ENCODE assay signal across 8 cellular contexts in genomic region chr6:21665101-21665435, GRCh38.
DNase-seq lines count a peak whose midpoint lies in the region; ATAC-seq and TF ChIP-seq lines count a peak whose summit lies in the region.

No MANE protein-coding gene starts in this region.

- H3K4me1 Mint-ChIP-seq in osteocyte (ENCODE audit: unreplicated experiment) = peaks cover 30% of the 10 kb centered on the region

- H3K27me3 Mint-ChIP-seq in osteocyte (ENCODE audit: unreplicated experiment) = peaks cover 61% of the 10 kb centered on the region

- H3K4me1 ChIP-seq in foreskin keratinocyte = peaks cover 9% of the 10 kb centered on the region

- H3K4me3 ChIP-seq in SK-N-MC = peak overlapping the region; percentile 75

- H3K4me3 Mint-ChIP-seq in osteocyte (ENCODE audit: unreplicated experiment) = peak overlapping the region; percentile 81

- no peaks in the 10 kb centered on the region for H3K36me3 Mint-ChIP-seq in osteocyte (ENCODE audit: unreplicated experiment)

- H3K36me3 ChIP-seq in SK-N-MC (ENCODE audit: insufficient read depth, low read length) = no peaks in the 10 kb centered on the region

- no peak overlapping the region for H3K9ac ChIP-seq in SK-N-MC (ENCODE audit: insufficient read length)

- H3K27ac Mint-ChIP-seq in osteocyte (ENCODE audit: unreplicated experiment) = no peak overlapping the region

- H3K27ac ChIP-seq in SK-N-MC (no peak overlapping the region), foreskin keratinocyte (no peak overlapping the region)

- no peaks in the 10 kb centered on the region for H3K9me3 Mint-ChIP-seq in osteocyte (ENCODE audit: unreplicated experiment)

- H3K27me3 ChIP-seq in foreskin keratinocyte = peaks cover 67% of the 10 kb centered on the region

- ATAC-seq in foreskin keratinocyte (peak; percentile 36), HG03175 (IDR thresholded peaks at IDR 0.05; ENCODE audit: unreplicated experiment) (no peak)

- TF ChIP-seq CTCF in foreskin keratinocyte (conservative IDR thresholded peaks at IDR 0.05) (no peak), osteocyte (IDR thresholded peaks at IDR 0.05) (no peak)

- DNase-seq in AG20443 (ENCODE audit: low spot score) (peak; percentile 39), SK-N-MC (ENCODE audit: low read depth, low spot score) (no peak), foreskin keratinocyte (no peak), osteocyte (ENCODE audit: extremely low spot score, unreplicated experiment) (no peak), DMS153 (lab: John Stamatoyannopoulos, UW) (no peak), kidney glomerular epithelial cell (lab: John Stamatoyannopoulos, UW) (no peak)
- DNase-seq in central memory CD4-positive, alpha-beta T cell = no peak

- H3K9me3 ChIP-seq in SK-N-MC (ENCODE audit: low read depth, low read length) = no peaks in the 10 kb centered on the region
